In the genomic region with DNA sequence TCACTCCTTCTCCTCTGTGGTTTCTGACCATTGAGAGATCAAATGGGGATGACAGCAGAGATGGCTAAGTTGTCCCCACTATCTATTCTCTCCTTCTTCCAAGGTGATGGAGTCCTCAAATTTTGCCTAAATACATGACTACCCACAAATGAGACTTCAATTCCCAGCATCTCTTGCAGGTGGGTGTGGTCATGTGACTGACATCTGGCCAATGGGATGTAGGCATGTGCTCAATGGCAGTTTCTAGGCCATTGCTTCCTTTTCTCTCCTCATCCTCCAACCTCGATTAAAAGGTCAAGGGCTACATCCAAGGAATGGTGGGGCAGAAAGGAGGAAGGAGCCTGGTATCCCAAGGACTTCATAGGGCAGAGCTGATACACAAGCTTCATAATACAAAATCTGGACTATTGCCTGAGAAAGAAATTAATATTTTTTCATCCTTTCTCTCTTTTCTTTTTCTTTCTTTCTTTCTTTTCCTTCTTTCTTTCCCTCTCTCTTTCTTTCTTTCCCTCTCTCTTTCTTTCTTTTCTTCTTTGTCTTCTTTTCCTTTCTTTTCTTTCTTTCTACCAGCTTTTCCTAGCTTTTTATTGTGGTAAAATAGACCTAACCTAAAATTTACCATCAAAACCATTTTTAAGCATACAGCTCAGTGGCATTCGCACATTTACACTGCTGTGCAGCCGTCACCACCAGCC, we compare ENCODE assay signal across 17 cellular contexts.
DNase-seq lines count a peak whose midpoint lies in the region; ATAC-seq and TF ChIP-seq lines count a peak whose summit lies in the region.
"Had no signal": no experiment of that assay in that cellular context is flagged by ENCODE, and none has a peak within 500 bp of the region (broad histone marks: within the 10 kb centered on the region; RNA-seq: fewer than 3 reads in every experiment).

No MANE protein-coding gene starts in this region.

- peaks cover 29% of the 10 kb centered on the region for H3K27me3 Mint-ChIP-seq in activated CD4-positive, alpha-beta T cell treated with anti-CD3 and anti-CD28 coated beads, Interleukin-2, amount 10 ng/mL, durations not matched to agents 24 days and 14 days

- H2AFZ ChIP-seq in OCI-LY7 (ENCODE audit: low read length): 0 out of 2 replicates have a peak overlapping the region, but pooled peaks have one; percentile 30

- CTCF ChIA-PET in OCI-LY7 (lab: Charles Lee; ENCODE audit: unreplicated experiment): no interaction called here

- peaks cover 8% of the 10 kb centered on the region for H3K9me3 Mint-ChIP-seq in activated CD4-positive, alpha-beta T cell treated with anti-CD3 and anti-CD28 coated beads, Interleukin-2, amount 10 ng/mL, durations not matched to agents 24 days and 14 days

- H3K9me2 ChIP-seq in OCI-LY7 (ENCODE audit: insufficient read depth, low read length): no peaks in the 10 kb centered on the region

- no peaks in the 10 kb centered on the region for H3K36me3 ChIP-seq in OCI-LY7 (ENCODE audit: insufficient read depth, low read length)
- no peaks in the 10 kb centered on the region for H3K36me3 ChIP-seq in spleen
- H3K36me3 ChIP-seq: BE2C, SJSA1 had no signal

- no peaks in the 10 kb centered on the region for H3K36me3 Mint-ChIP-seq in activated CD4-positive, alpha-beta T cell treated with anti-CD3 and anti-CD28 coated beads, Interleukin-2, amount 10 ng/mL, durations not matched to agents 24 days and 14 days (ENCODE audit: low read depth)

- H3K4me1 ChIP-seq in OCI-LY7 (ENCODE audit: insufficient read depth, low read length, poor library complexity, severe bottlenecking) (peaks cover 16% of the 10 kb centered on the region), spleen (peaks cover 0 to 18% (median 7%) of the 10 kb centered on the region in 6 donors)
- H3K4me1 ChIP-seq: A549, BE2C had no signal

- H4K20me1 ChIP-seq in OCI-LY7 (ENCODE audit: insufficient read depth, low read length): no peaks in the 10 kb centered on the region

- POLR2A ChIA-PET in OCI-LY7 (lab: Charles Lee): interaction anchor here (0.5 to 1.0 kb wide), 7 partner anchors 10 to 1384 kb away, joined by 3 to 5 read pairs (median 3); no protein-coding TSS in a partner anchor

- H3K79me2 ChIP-seq in OCI-LY7 (ENCODE audit: insufficient read depth, low read depth, low read length): no peaks in the 10 kb centered on the region

- H3K9me3 ChIP-seq in OCI-LY7 (ENCODE audit: low read length) (no peaks in the 10 kb centered on the region), spleen (no peaks in the 10 kb centered on the region)
- H3K9me3 ChIP-seq: BE2C, SJSA1 had no signal

- intact Hi-C loops in activated CD4-positive, alpha-beta T cell treated with anti-CD3 and anti-CD28 coated beads, Interleukin-2, amount 10 ng/mL, durations not matched to agents 24 days and 14 days (cut with micrococcal nuclease): no loop called here
- intact Hi-C loops in OCI-LY7 (cut with micrococcal nuclease; ENCODE audit: unreplicated experiment) (no loop called here), spleen (cut with DNase I; ENCODE audit: low total_unique reads) (no loop called here)

- H3K27ac ChIP-seq in OCI-LY7 (ENCODE audit: low read depth, low read length, poor library complexity, severe bottlenecking) (no peak overlapping the region), spleen (no peak overlapping the region)
- H3K27ac ChIP-seq: A549, SJSA1 had no signal

- ATAC-seq in HG03469 (IDR thresholded peaks at IDR 0.05; ENCODE audit: unreplicated experiment): no peak
- ATAC-seq: A549, Right ventricle myocardium inferior had no signal

- peaks cover 0 to 37% (median 8%) of the 10 kb centered on the region in 7 donors for H3K27me3 ChIP-seq in spleen (replicated peaks in 1 of 7)
- H3K27me3 ChIP-seq: SJSA1 had no signal

- no peak overlapping the region for H3K27ac Mint-ChIP-seq in activated CD4-positive, alpha-beta T cell treated with anti-CD3 and anti-CD28 coated beads, Interleukin-2, amount 10 ng/mL, durations not matched to agents 24 days and 14 days

- peak; percentile 42 for DNase-seq in activated CD4-positive, alpha-beta T cell treated with anti-CD3 and anti-CD28 coated beads, Interleukin-2, amount 10 ng/mL, durations not matched to agents 24 days and 14 days
- DNase-seq in activated CD4-positive, alpha-beta T cell treated with anti-CD3 and anti-CD28 coated beads, Interleukin-2, amount 50 U/mL, for 4 hours: no peak
- DNase-seq in OCI-LY7 (ENCODE audit: low spot score): peak; percentile 30
- peak; percentile 40 for DNase-seq in iPS-NIHi7 (ENCODE audit: extremely low spot score)
- DNase-seq in KBM-7: no peak
- DNase-seq in spleen: no peak
- DNase-seq: BE2C, DMS79, NCI-H1092 treated with DMSO at 0.1 percent for 48 hours, NCI-H1436 treated with DMSO at 0.1 percent for 48 hours, NCI-H1930, NCI-H748 treated with DMSO at 0.1 percent for 48 hours, T-helper 1 cell had no signal

- TF ChIP-seq CTCF in OCI-LY7 (conservative IDR thresholded peaks at IDR 0.05; ENCODE audit: low read length) (no peak), spleen (IDR thresholded peaks at IDR 0.05 in 8 of 11, conservative IDR thresholded peaks at IDR 0.05 in 3 of 11) (no peak)

- BruUV-seq in OCI-LY7 (replicated peaks; lab: Mats Ljungman, UMichigan): no TSS peak

- H3K4me3 ChIP-seq in OCI-LY7 (ENCODE audit: low read depth, low read length, poor library complexity, severe bottlenecking): no peak overlapping the region
- H3K4me3 ChIP-seq in spleen: no peak overlapping the region
- H3K4me3 ChIP-seq: A549, SJSA1 had no signal

- peaks cover 3% of the 10 kb centered on the region for H3K4me1 Mint-ChIP-seq in activated CD4-positive, alpha-beta T cell treated with anti-CD3 and anti-CD28 coated beads, Interleukin-2, amount 10 ng/mL, durations not matched to agents 24 days and 14 days

- 80 to 90% (median 86%) methylated on average over 3 of the region's 3 CpGs for WGBS in spleen, 5 donors

- in situ Hi-C loops in KBM-7 (cut with MboI; ENCODE audit: low pct_unique_long_range_greater_than_20kb, low sequenced_read_pairs): loop anchor here (25.0 kb wide), 1 partner anchor 259 kb away; no protein-coding TSS in a partner anchor

- H3K4me2 ChIP-seq in OCI-LY7 (ENCODE audit: low read length): no peak overlapping the region
- H3K4me2 ChIP-seq: A549 had no signal

- no peak overlapping the region for H3K4me3 Mint-ChIP-seq in activated CD4-positive, alpha-beta T cell treated with anti-CD3 and anti-CD28 coated beads, Interleukin-2, amount 10 ng/mL, durations not matched to agents 24 days and 14 days

- no peak for TF ChIP-seq POLR2A in spleen (IDR thresholded peaks at IDR 0.05)

Comparison
In these comparisons a context has a peak if more than half of its experiments do, and no peak if none do; other contexts are left out.
1. DNase-seq: peak in activated CD4-positive, alpha-beta T cell treated with anti-CD3 and anti-CD28 coated beads, Interleukin-2, amount 10 ng/mL, durations not matched to agents 24 days and 14 days (single experiment), OCI-LY7 (single experiment) and iPS-NIHi7 (single experiment); none in activated CD4-positive, alpha-beta T cell treated with anti-CD3 and anti-CD28 coated beads, Interleukin-2, amount 50 U/mL, for 4 hours (0 of 2), KBM-7 (single experiment) and spleen (single experiment).